Comparison of ENCODE assay signal across 11 cellular contexts in genomic region chr11:77173494-77173893, GRCh38.
"Had no signal": no experiment of that assay in that cellular context is flagged by ENCODE, and none has a peak within 500 bp of the region (broad histone marks: within the 10 kb centered on the region; RNA-seq: fewer than 3 reads in every experiment).

No MANE protein-coding gene starts in this region.

- H3K4me1 ChIP-seq: tibial artery had no signal

- H3K27ac ChIP-seq: ovary, tibial artery had no signal

- H3K4me3 ChIP-seq: ovary, SJCRH30, tibial artery had no signal

- DNase-seq: activated CD4-positive, alpha-beta memory T cell treated with anti-CD3 and anti-CD28 coated beads for 36 hours; activated CD4-positive, alpha-beta T cell treated with anti-CD3 and anti-CD28 coated beads for 1 hour; activated naive CD8-positive, alpha-beta T cell treated with anti-CD3 and anti-CD28 coated beads, Interleukin-2, amount 10 ng/mL, durations not matched to agents 7 days and 5 days; activated T-cell treated with anti-CD3 and anti-CD28 coated beads, Interleukin-2, amount 50 U/mL, for 4 hours; anterior cingulate cortex; kidney glomerular epithelial cell; ovary; SJCRH30; small intestine had no signal

- ATAC-seq: activated T-cell treated with anti-CD3 and anti-CD28 coated beads, Interleukin-2, amount 50 U/mL, for 4 hours had no signal

- H3K36me3 ChIP-seq: ovary, SJCRH30, tibial artery had no signal

- FAIRE-seq: frontal cortex, small intestine had no signal

- H3K27me3 ChIP-seq: ovary, SJCRH30, tibial artery had no signal

- H3K9me3 ChIP-seq: ovary, SJCRH30, tibial artery had no signal
